Comparison of ENCODE assay signal across 15 cellular contexts in genomic region chr12:10279937-10280336, GRCh38. TPM values are rescaled to one million over a fixed set of nuclear protein-coding genes. Genes with fewer than 3 reads are reported as not detected.
A peak's percentile ranks its signal among the peaks of the same experiment; 100 is the strongest.
DNase-seq lines count a peak whose midpoint lies in the region; ATAC-seq, FAIRE-seq and TF ChIP-seq lines count a peak whose summit lies in the region.
"Had no signal": no experiment of that assay in that cellular context is flagged by ENCODE, and none has a peak within 500 bp of the region (broad histone marks: within the 10 kb centered on the region; RNA-seq: fewer than 3 reads in every experiment).

No MANE protein-coding gene starts in this region.

- peaks cover 7% of the 10 kb centered on the region for H3K9me3 Mint-ChIP-seq in natural killer cell treated with Interleukin-12 subunit alpha and Interleukin-12 subunit beta and Interleukin-15 and Interleukin-18, amount 100 ng/mL, for 72 hours

- DNase-seq in activated gamma-delta T cell treated with Interleukin-2 at 50 U/mL for 16 hours (peak; percentile 18), activated gamma-delta T cell (lab: John Stamatoyannopoulos, UW) (no peak), GM12892 (ENCODE audit: insufficient read length) (no peak), COR-L47 (lab: John Stamatoyannopoulos, UW) (no peak), H54 (ENCODE audit: insufficient read length, low spot score) (no peak), SK-N-DZ (ENCODE audit: low spot score) (no peak)
- peak; percentile 62 for DNase-seq in natural killer cell treated with Interleukin-12 subunit alpha and Interleukin-12 subunit beta and Interleukin-15 and Interleukin-18, amount 100 ng/mL, for 72 hours (ENCODE audit: low spot score)
- DNase-seq: BE2C; CD4-positive, alpha-beta memory T cell; DMS53; GF-D8; H9; IMR-90 had no signal

- H3K27ac Mint-ChIP-seq in natural killer cell treated with Interleukin-12 subunit alpha and Interleukin-12 subunit beta and Interleukin-15 and Interleukin-18, amount 100 ng/mL, for 72 hours: peak overlapping the region; percentile 70 to 77
- H3K27ac Mint-ChIP-seq: CD4-positive, alpha-beta memory T cell; GM23338; H9 had no signal

- peaks cover 11% of the 10 kb centered on the region for H3K36me3 Mint-ChIP-seq in natural killer cell treated with Interleukin-12 subunit alpha and Interleukin-12 subunit beta and Interleukin-15 and Interleukin-18, amount 100 ng/mL, for 72 hours
- H3K36me3 Mint-ChIP-seq: CD4-positive, alpha-beta memory T cell had no signal

- H3K4me3 Mint-ChIP-seq in natural killer cell treated with Interleukin-12 subunit alpha and Interleukin-12 subunit beta and Interleukin-15 and Interleukin-18, amount 100 ng/mL, for 72 hours: peak overlapping the region; percentile 89
- H3K4me3 Mint-ChIP-seq: CD4-positive, alpha-beta memory T cell; GM23338; H9 had no signal

- peak; percentile 48 for FAIRE-seq in GM12892 (lab: Jason Lieb, UNC)
- no peak for FAIRE-seq in H54 (lab: Jason Lieb, UNC)
- FAIRE-seq: A204.1 had no signal

- peaks cover 41 to 51% of the 10 kb centered on the region in 2 donors for H3K4me1 Mint-ChIP-seq in natural killer cell treated with Interleukin-12 subunit alpha and Interleukin-12 subunit beta and Interleukin-15 and Interleukin-18, amount 100 ng/mL, for 72 hours (ENCODE audit: low read depth in 2 of 2)
- H3K4me1 Mint-ChIP-seq: CD4-positive, alpha-beta memory T cell; GM23338; H9 had no signal

- TF ChIP-seq POLR2A in GM12892 (IDR thresholded peaks at IDR 0.05; ENCODE audit: low read depth, low read length): no peak
- TF ChIP-seq POLR2A in H54 (IDR thresholded peaks at IDR 0.05; ENCODE audit: low read depth, low read length): no peak

- ATAC-seq in natural killer cell treated with Interleukin-12 subunit alpha and Interleukin-12 subunit beta and Interleukin-15 and Interleukin-18, amount 100 ng/mL, for 72 hours: peak; percentile 72 to 79
- ATAC-seq: GM23338 had no signal

- H3K27me3 Mint-ChIP-seq in natural killer cell treated with Interleukin-12 subunit alpha and Interleukin-12 subunit beta and Interleukin-15 and Interleukin-18, amount 100 ng/mL, for 72 hours: no peaks in the 10 kb centered on the region

RNA-seq across cellular contexts. Expression of gene KLRD1, which starts 27.7 kb away (rescaled TPM):
- 0.08 TPM for polyA plus RNA-seq in GM12892 (2012; ENCODE audit: missing spikeins)
- total RNA-seq in natural killer cell treated with Interleukin-12 subunit alpha and Interleukin-12 subunit beta and Interleukin-15 and Interleukin-18, amount 100 ng/mL, for 72 hours: 100 to 1,000 TPM in 1 of 2 donors, 10 to 100 TPM in 1; 58.2 to 197 TPM
- polyA plus RNA-seq in SK-N-DZ (2014; cell fraction: cytosol; rRNA removed): 0.09 and 0.27 TPM in 2 replicates
- polyA plus RNA-seq in SK-N-DZ (2014; cell fraction: nucleus; rRNA removed): not detected in 2 replicates
- total RNA-seq: H9 had no signal

Comparison
In these comparisons a context has a peak if more than half of its experiments do, and no peak if none do; other contexts are left out.
1. DNase-seq: peak in activated gamma-delta T cell treated with Interleukin-2 at 50 U/mL for 16 hours (single experiment) and natural killer cell treated with Interleukin-12 subunit alpha and Interleukin-12 subunit beta and Interleukin-15 and Interleukin-18, amount 100 ng/mL, for 72 hours (single experiment); none in activated gamma-delta T cell (single experiment), GM12892 (single experiment), COR-L47 (single experiment), H54 (single experiment) and SK-N-DZ (single experiment).